12 cellular contexts compared by ENCODE assay signal in genomic region chr19:39196860-39197562, GRCh38. TPM values are rescaled to one million over a fixed set of nuclear protein-coding genes. Genes with fewer than 3 reads are reported as not detected.
DNase-seq lines count a peak whose midpoint lies in the region; ATAC-seq and TF ChIP-seq lines count a peak whose summit lies in the region.
"Had no signal": no experiment of that assay in that cellular context is flagged by ENCODE, and none has a peak within 500 bp of the region (broad histone marks: within the 10 kb centered on the region; RNA-seq: fewer than 3 reads in every experiment).

Gene NCCRP1 (plus strand): TSS chr19:39196964. CDS start chr19:39196983, 19 bp downstream.

- H4K20me1 ChIP-seq in neural cell (ENCODE audit: insufficient read depth): no peaks in the 10 kb centered on the region

- no peak for TF ChIP-seq RAD21 in neural cell (conservative IDR thresholded peaks at IDR 0.05)

- H3K4me1 ChIP-seq in HUES48 (ENCODE audit: control insufficient read depth, insufficient read depth, low read length) (peaks cover 8% of the 10 kb centered on the region; the same call in 1 of the 2 replicates), ectodermal cell (ENCODE audit: control insufficient read depth, insufficient read depth, low read length) (peaks cover 6% of the 10 kb centered on the region), left lung (peaks cover 0 to 5% of the 10 kb centered on the region in 2 donors), mucosa of descending colon (ENCODE audit: low read depth) (no peaks in the 10 kb centered on the region)

- TF ChIP-seq EP300 in neural cell (conservative IDR thresholded peaks at IDR 0.05; ENCODE audit: poor library complexity, severe bottlenecking): no peak

- TF ChIP-seq CTCF in neural cell (IDR thresholded peaks at IDR 0.05; ENCODE audit: poor library complexity, severe bottlenecking) (no peak), left lung (IDR thresholded peaks at IDR 0.05) (no peak), mucosa of descending colon (IDR thresholded peaks at IDR 0.05) (no peak)

- no peaks in the 10 kb centered on the region for H3K79me2 ChIP-seq in neural cell (replicated peaks; ENCODE audit: insufficient read depth, low read length)

- H3K9me3 ChIP-seq in HUES48 (ENCODE audit: control insufficient read depth, insufficient read depth, low read length): no peaks in the 10 kb centered on the region
- no peaks in the 10 kb centered on the region for H3K9me3 ChIP-seq in ectodermal cell (ENCODE audit: control insufficient read depth, low read length)
- H3K9me3 ChIP-seq in neural cell (ENCODE audit: low read length): no peaks in the 10 kb centered on the region
- no peaks in the 10 kb centered on the region for H3K9me3 ChIP-seq in left lung
- H3K9me3 ChIP-seq in mucosa of descending colon: no peaks in the 10 kb centered on the region
- H3K9me3 ChIP-seq: lower lobe of right lung, upper lobe of left lung had no signal

- no peak within 1 kb of the TSS for H2AFZ ChIP-seq in neural cell (ENCODE audit: low read depth, low read length)

- H3K27me3 ChIP-seq in HUES48 (ENCODE audit: control insufficient read depth, insufficient read depth, low read length): peaks cover 30% of the 10 kb centered on the region
- H3K27me3 ChIP-seq in ectodermal cell (ENCODE audit: control insufficient read depth, insufficient read depth, low read length, poor library complexity, severe bottlenecking): peaks cover 48% of the 10 kb centered on the region
- H3K27me3 ChIP-seq in neural cell (ENCODE audit: insufficient read depth, low read depth, low read length): peaks cover 24% of the 10 kb centered on the region
- H3K27me3 ChIP-seq in left lung: peaks cover 24 to 87% of the 10 kb centered on the region in 2 donors

- 6 to 7% methylated on average over 51 of the region's 51 CpGs for WGBS in ectodermal cell, 2 experiments

- H3K36me3 ChIP-seq in HUES48 (ENCODE audit: control insufficient read depth, insufficient read depth, low read length): no peaks in the 10 kb centered on the region
- H3K36me3 ChIP-seq in ectodermal cell (ENCODE audit: control insufficient read depth, insufficient read depth, low read length): no peaks in the 10 kb centered on the region
- H3K36me3 ChIP-seq in neural cell (ENCODE audit: insufficient read depth, low read length): no peaks in the 10 kb centered on the region
- no peaks in the 10 kb centered on the region for H3K36me3 ChIP-seq in left lung
- H3K36me3 ChIP-seq in mucosa of descending colon (ENCODE audit: low read depth): no peaks in the 10 kb centered on the region
- H3K36me3 ChIP-seq: lower lobe of right lung, upper lobe of left lung had no signal

- H3K4me3 ChIP-seq in HUES48 (ENCODE audit: low read depth, low read length) (peak within 1 kb of the TSS; percentile 60), ectodermal cell (ENCODE audit: insufficient read depth, low read depth, low read length) (peak within 1 kb of the TSS; percentile 26), neural cell (ENCODE audit: low read length) (peak within 1 kb of the TSS; percentile 25), left lung (no peak within 1 kb of the TSS), mucosa of descending colon (no peak within 1 kb of the TSS)
- H3K4me3 ChIP-seq: lower lobe of right lung had no signal

- H3K9me2 ChIP-seq in neural cell (ENCODE audit: insufficient read depth, low read length): no peaks in the 10 kb centered on the region

- ATAC-seq in left lung (no peak), mucosa of descending colon (no peak), HG03039 (IDR thresholded peaks at IDR 0.05; ENCODE audit: unreplicated experiment) (no peak)
- ATAC-seq: lower lobe of right lung had no signal

- H3K9ac ChIP-seq in HUES48 (ENCODE audit: low read depth, low read length): no peak within 1 kb of the TSS
- no peak within 1 kb of the TSS for H3K9ac ChIP-seq in neural cell (ENCODE audit: low read length)

- intact Hi-C loops in left lung (cut with DNase I): no loop called here
- intact Hi-C loops in mucosa of descending colon (cut with DNase I, micrococcal nuclease): no loop called here

- no peak within 1 kb of the TSS for H3K4me2 ChIP-seq in neural cell (ENCODE audit: low read length)

- DNase-seq in NCI-H1105 treated with DMSO at 0.1 percent for 48 hours (lab: John Stamatoyannopoulos, UW) (peak; percentile 24), NCI-H1105 (lab: John Stamatoyannopoulos, UW) (no peak), left lung (no peak), mucosa of descending colon (no peak)
- DNase-seq: ACHN, lower lobe of right lung had no signal

- no peaks in the 10 kb centered on the region for H3F3A ChIP-seq in neural cell (ENCODE audit: insufficient read depth, low read length, poor library complexity, severe bottlenecking)

- H3K27ac ChIP-seq in HUES48 (ENCODE audit: low read depth, low read length) (no peak within 1 kb of the TSS), ectodermal cell (ENCODE audit: insufficient read depth, low read depth, low read length, poor library complexity, severe bottlenecking) (no peak within 1 kb of the TSS), neural cell (ENCODE audit: low read length) (no peak within 1 kb of the TSS), left lung (no peak within 1 kb of the TSS)
- H3K27ac ChIP-seq: lower lobe of right lung, upper lobe of left lung had no signal

TF ChIP-seq in neural cell, 6 proteins besides CTCF, POLR2A, EP300 and RAD21:
- no peak for TF ChIP-seq POLR2AphosphoS5 (IDR thresholded peaks at IDR 0.05)
- no peak for TF ChIP-seq REST (IDR thresholded peaks at IDR 0.05; ENCODE audit: borderline replicate concordance)
- no peak for TF ChIP-seq TAF1 (IDR thresholded peaks at IDR 0.05; ENCODE audit: low read depth)
- no peak for TF ChIP-seq SMC3 (conservative IDR thresholded peaks at IDR 0.05; ENCODE audit: poor library complexity)
- TF ChIP-seq EZH2 (IDR thresholded peaks at IDR 0.05; ENCODE audit: borderline replicate concordance, insufficient read depth, low read length, poor library complexity, severe bottlenecking): no peak
- TF ChIP-seq MXI1 (conservative IDR thresholded peaks at IDR 0.05; ENCODE audit: poor library complexity, severe bottlenecking): no peak

RNA-seq across cellular contexts. Expression of gene NCCRP1, which starts in this region (rescaled TPM):
- polyA plus RNA-seq in ectodermal cell (2013, experiment 1 of 4): 2.0 TPM
- 1.7 TPM for polyA plus RNA-seq in ectodermal cell (2013, experiment 2 of 4)
- polyA plus RNA-seq in ectodermal cell (2013, experiment 3 of 4): 1.1 TPM
- polyA plus RNA-seq in ectodermal cell (2013, experiment 4 of 4): 1.7 TPM
- not detected in 2 replicates for polyA plus RNA-seq in neural cell
- polyA minus RNA-seq in neural cell: not detected in 2 replicates
- total RNA-seq in left lung: not detected
- total RNA-seq in mucosa of descending colon: under 1 TPM in 1 of 3 donors, not detected in 2; 0.14 TPM
- total RNA-seq: dermis microvascular lymphatic vessel endothelial cell had no signal

Comparison
In these comparisons a context has a peak if more than half of its experiments do, and no peak if none do; other contexts are left out.
1. H3K4me3 ChIP-seq: peak in HUES48 (single experiment), ectodermal cell (single experiment) and neural cell (single experiment); none in left lung (0 of 2) and mucosa of descending colon (single experiment).